9 cellular contexts compared by ENCODE assay signal in genomic region chr19:49869009-49869483, GRCh38. TPM values are rescaled to one million over a fixed set of nuclear protein-coding genes. Genes with fewer than 3 reads are reported as not detected.
DNase-seq lines count a peak whose midpoint lies in the region; ATAC-seq, FAIRE-seq and TF ChIP-seq lines count a peak whose summit lies in the region.
"Had no signal": no experiment of that assay in that cellular context is flagged by ENCODE, and none has a peak within 500 bp of the region (broad histone marks: within the 10 kb centered on the region; RNA-seq: fewer than 3 reads in every experiment).

No MANE protein-coding gene starts in this region.

- no peak overlapping the region for H3K4me3 Mint-ChIP-seq in activated CD8-positive, alpha-beta T cell treated with anti-CD3 and anti-CD28 coated beads, Interleukin-2, amount 10 ng/mL, durations not matched to agents 7 days and 5 days

- H3K36me3 ChIP-seq in kidney (ENCODE audit: control insufficient read depth in 1 of 2, insufficient read depth in 2 of 2, low read length in 2 of 2) (peaks cover 7% of the 10 kb centered on the region in 2 donors), tibial nerve (peaks cover 0 to 37% (median 0%) of the 10 kb centered on the region in 3 donors)

- H3K36me3 Mint-ChIP-seq in activated CD8-positive, alpha-beta T cell treated with anti-CD3 and anti-CD28 coated beads, Interleukin-2, amount 10 ng/mL, durations not matched to agents 7 days and 5 days (ENCODE audit: low read depth), result peaks cover 26% of the 10 kb centered on the region

- TF ChIP-seq CTCF in kidney (IDR thresholded peaks at IDR 0.05; ENCODE audit: borderline replicate concordance, extremely low read depth, insufficient read depth), result no peak
- no peak for TF ChIP-seq CTCF in tibial nerve (IDR thresholded peaks at IDR 0.05)

- no peaks in the 10 kb centered on the region for H3K27me3 ChIP-seq in tibial nerve

- WGBS in tibial nerve, 2 donors, result 2 to 4% methylated on average over 15 of the region's 15 CpGs

- peak overlapping the region; percentile 28 to 75 for H3K4me3 ChIP-seq in kidney (ENCODE audit: low read length in 2 of 2)
- peak overlapping the region; percentile 39 to 68 (median 54) for H3K4me3 ChIP-seq in tibial nerve

- TF ChIP-seq EP300 in tibial nerve (IDR thresholded peaks at IDR 0.05), result no peak

- H3K4me1 ChIP-seq in kidney (ENCODE audit: control insufficient read depth in 1 of 2, insufficient read depth in 1 of 2, low read depth in 1 of 2, low read length in 2 of 2) (peaks cover 16 to 31% of the 10 kb centered on the region in 2 donors), tibial nerve (peaks cover 0 to 79% (median 36%) of the 10 kb centered on the region in 4 donors)

- CTCF ChIA-PET in activated CD8-positive, alpha-beta T cell treated with anti-CD3 and anti-CD28 coated beads, Interleukin-2, amount 10 ng/mL, durations not matched to agents 7 days and 5 days (lab: Charles Lee), result interaction anchor here (0.7 to 1.3 kb wide), 8 partner anchors 10 to 279 kb away, joined by 3 to 6 read pairs (median 3); partner anchors contain the start of gene FUZ

- intact Hi-C loops in kidney (cut with DNase I), result no loop called here

- no peaks in the 10 kb centered on the region for H3K9me3 ChIP-seq in kidney (ENCODE audit: control insufficient read depth in 1 of 2, low read length in 2 of 2)
- H3K9me3 ChIP-seq in tibial nerve, result no peaks in the 10 kb centered on the region

- H3K9me3 Mint-ChIP-seq in activated CD8-positive, alpha-beta T cell treated with anti-CD3 and anti-CD28 coated beads, Interleukin-2, amount 10 ng/mL, durations not matched to agents 7 days and 5 days (ENCODE audit: insufficient read depth), result no peaks in the 10 kb centered on the region
- H3K9me3 Mint-ChIP-seq: T-helper 1 cell treated with Interleukin-12 subunit alpha and Interleukin-12 subunit beta and Interleukin-4 antibody, amounts not matched to agents 30 μg/mL and 1 μg/mL, for 36 hours had no signal

- H3K4me1 Mint-ChIP-seq in activated CD8-positive, alpha-beta T cell treated with anti-CD3 and anti-CD28 coated beads, Interleukin-2, amount 10 ng/mL, durations not matched to agents 7 days and 5 days (ENCODE audit: low read depth), result peaks cover 49% of the 10 kb centered on the region

- peak; percentile 17 for ATAC-seq in GM18502 (IDR thresholded peaks at IDR 0.05; ENCODE audit: poor library complexity, unreplicated experiment)
- ATAC-seq in HG02763 (IDR thresholded peaks at IDR 0.05; ENCODE audit: unreplicated experiment), result peak; percentile 6
- ATAC-seq in activated CD8-positive, alpha-beta T cell treated with anti-CD3 and anti-CD28 coated beads, Interleukin-2, amount 10 ng/mL, durations not matched to agents 7 days and 5 days, result peak; percentile 9

- DNase-seq in activated CD8-positive, alpha-beta T cell treated with anti-CD3 and anti-CD28 coated beads, Interleukin-2, amount 10 ng/mL, durations not matched to agents 7 days and 5 days, result no peak
- no peak for DNase-seq in kidney
- no peak for DNase-seq in tibial nerve (ENCODE audit: low spot score in 2 of 2)
- no peak for DNase-seq in KG1 (lab: John Stamatoyannopoulos, UW)
- no peak for DNase-seq in SW480 (ENCODE audit: low spot score)
- DNase-seq in RKO (ENCODE audit: low spot score), result no peak

- POLR2A ChIA-PET in activated CD8-positive, alpha-beta T cell treated with anti-CD3 and anti-CD28 coated beads, Interleukin-2, amount 10 ng/mL, durations not matched to agents 7 days and 5 days (lab: Charles Lee), result interaction anchor here (0.6 to 2.7 kb wide), 10 partner anchors 8 to 908 kb away, joined by 3 to 12 read pairs (median 4); partner anchors contain the start of genes AKT1S1, ATF5, FUZ and NUP62

- no peak for FAIRE-seq in kidney (lab: Jason Lieb, UNC)

- peak in 1 of 2 donors; percentile 36 for TF ChIP-seq POLR2A in tibial nerve (IDR thresholded peaks at IDR 0.05)

- no peak overlapping the region for H3K9ac ChIP-seq in kidney (ENCODE audit: low read length in 2 of 2)

- H3K27me3 Mint-ChIP-seq in activated CD8-positive, alpha-beta T cell treated with anti-CD3 and anti-CD28 coated beads, Interleukin-2, amount 10 ng/mL, durations not matched to agents 7 days and 5 days (ENCODE audit: low read depth), result no peaks in the 10 kb centered on the region

- H3K27ac ChIP-seq in kidney (ENCODE audit: low read depth in 2 of 2, low read length in 2 of 2) (peak overlapping the region; percentile 79 to 94), tibial nerve (peak overlapping the region; percentile 83 to 97 (median 90))

- no peak overlapping the region for H3K27ac Mint-ChIP-seq in activated CD8-positive, alpha-beta T cell treated with anti-CD3 and anti-CD28 coated beads, Interleukin-2, amount 10 ng/mL, durations not matched to agents 7 days and 5 days
- H3K27ac Mint-ChIP-seq: T-helper 1 cell treated with Interleukin-12 subunit alpha and Interleukin-12 subunit beta and Interleukin-4 antibody, amounts not matched to agents 30 μg/mL and 1 μg/mL, for 36 hours had no signal

RNA-seq across cellular contexts. Expression of gene PNKP, which starts 1.7 kb away (rescaled TPM):
- total RNA-seq in activated CD8-positive, alpha-beta T cell treated with anti-CD3 and anti-CD28 coated beads, Interleukin-2, amount 10 ng/mL, durations not matched to agents 7 days and 5 days, result 100 to 1,000 TPM; 113 to 120 TPM
- total RNA-seq in kidney, result 101 TPM
- polyA plus RNA-seq in kidney (ENCODE audit: insufficient read depth, low read depth, low replicate concordance), result 45.5 TPM
- total RNA-seq in tibial nerve, result 100 to 1,000 TPM in 1 of 4 donors, 10 to 100 TPM in 3; 52.7 to 158 (median 79.5) TPM

RNA-seq across cellular contexts. Expression of gene AKT1S1, which starts 8.1 kb away (rescaled TPM):
- 10 to 100 TPM; 15.6 to 16.4 TPM for total RNA-seq in activated CD8-positive, alpha-beta T cell treated with anti-CD3 and anti-CD28 coated beads, Interleukin-2, amount 10 ng/mL, durations not matched to agents 7 days and 5 days
- total RNA-seq in kidney, result 33.7 TPM
- polyA plus RNA-seq in kidney (ENCODE audit: insufficient read depth, low read depth, low replicate concordance), result 47.2 TPM
- 10 to 100 TPM; 20.6 to 27.4 (median 25.4) TPM for total RNA-seq in tibial nerve

RNA-seq across cellular contexts. Expression of gene TBC1D17, which starts 8.5 kb away (rescaled TPM):
- 10 to 100 TPM; 28.6 to 30.8 TPM for total RNA-seq in activated CD8-positive, alpha-beta T cell treated with anti-CD3 and anti-CD28 coated beads, Interleukin-2, amount 10 ng/mL, durations not matched to agents 7 days and 5 days
- total RNA-seq in kidney (43.6 TPM), tibial nerve (10 to 100 TPM; 47.7 to 56.5 (median 49.0) TPM)
- polyA plus RNA-seq in kidney (ENCODE audit: insufficient read depth, low read depth, low replicate concordance), result 34.8 TPM

RNA-seq across cellular contexts. Expression of gene PTOV1, which starts 18.1 kb away (rescaled TPM):
- total RNA-seq in activated CD8-positive, alpha-beta T cell treated with anti-CD3 and anti-CD28 coated beads, Interleukin-2, amount 10 ng/mL, durations not matched to agents 7 days and 5 days, result 10 to 100 TPM; 78.8 to 94.3 TPM
- total RNA-seq in kidney, result 118 TPM
- polyA plus RNA-seq in kidney (ENCODE audit: insufficient read depth, low read depth, low replicate concordance), result 235 TPM
- 100 to 1,000 TPM in 2 of 4 donors, 10 to 100 TPM in 2; 75.6 to 113 (median 91.9) TPM for total RNA-seq in tibial nerve

RNA-seq across cellular contexts. Expression of gene IL4I1, which starts 27.6 kb away (rescaled TPM):
- 1 to 10 TPM; 1.2 to 1.6 TPM for total RNA-seq in activated CD8-positive, alpha-beta T cell treated with anti-CD3 and anti-CD28 coated beads, Interleukin-2, amount 10 ng/mL, durations not matched to agents 7 days and 5 days
- total RNA-seq in kidney (12.8 TPM), tibial nerve (1 to 10 TPM in 2 of 4 donors, under 1 TPM in 1, not detected in 1; 0.63 to 3.0 (median 1.7) TPM)
- 0.82 TPM for polyA plus RNA-seq in kidney (ENCODE audit: insufficient read depth, low read depth, low replicate concordance)
